In genomic region chr4:39068907-39069306, GRCh38 we compare ENCODE assay signal across 29 cellular contexts. TPM values are rescaled to one million over a fixed set of nuclear protein-coding genes. Genes with fewer than 3 reads are reported as not detected.
"Had no signal": no experiment of that assay in that cellular context is flagged by ENCODE, and none has a peak within 500 bp of the region (broad histone marks: within the 10 kb centered on the region; RNA-seq: fewer than 3 reads in every experiment).

No MANE protein-coding gene starts in this region.

- H3K4me1 ChIP-seq: prostate gland, vagina had no signal

- FAIRE-seq: bronchial epithelial cell, colon, kidney, pancreas, TTC549 had no signal

- H3K9me3 ChIP-seq: heart left ventricle, pancreas, prostate gland, thoracic aorta, vagina had no signal

- DNase-seq: activated B cell treated with CpG ODN at 0.5 μM for 24 hours; activated CD4-positive, alpha-beta T cell treated with anti-CD3 and anti-CD28 coated beads, Interleukin-2, amount 50 U/mL, for 1 hour; activated CD8-positive, alpha-beta T cell treated with anti-CD3 and anti-CD28 coated beads for 36 hours; activated T-cell treated with anti-CD3 and anti-CD28 coated beads, Interleukin-2, amount 50 U/mL, for 48 hours; effector memory CD8-positive, alpha-beta T cell; foreskin fibroblast; heart left ventricle; hypothalamus; immature natural killer cell; kidney; left colon; midbrain; naive thymus-derived CD4-positive, alpha-beta T cell; nucleus accumbens; pancreas; retina; stimulated activated CD4-positive, alpha-beta T cell treated with anti-CD3 and anti-CD28 coated beads, Interleukin-12 subunit alpha, Interleukin-12 subunit beta, amount 100 ng/mL, for 4 hours; stimulated activated CD4-positive, alpha-beta T cell treated with anti-CD3 and anti-CD28 coated beads, Interleukin-4, amount 100 ng/mL, for 1 hour; T-helper 1 cell had no signal

- H3K27ac ChIP-seq: pancreas, prostate gland, skin epidermis, thoracic aorta, vagina had no signal

- H3K36me3 ChIP-seq: heart left ventricle, pancreas, prostate gland, thoracic aorta, vagina had no signal

- H3K27me3 ChIP-seq: heart left ventricle, pancreas, vagina had no signal

- H3K4me3 ChIP-seq: heart left ventricle, pancreas, prostate gland, skin epidermis, thoracic aorta, vagina had no signal

- ATAC-seq: activated CD8-positive, alpha-beta T cell treated with anti-CD3 and anti-CD28 coated beads for 36 hours; effector memory CD8-positive, alpha-beta T cell; esophagus mucosa; heart left ventricle; left colon; naive thymus-derived CD4-positive, alpha-beta T cell; pancreas; sciatic nerve had no signal

RNA-seq across cellular contexts. Expression of gene TMEM156, which starts 36.7 kb away (rescaled TPM):
- total RNA-seq: neural crest cell, thoracic aorta, vagina had no signal
